Comparison of ENCODE assay signal across 17 cellular contexts in the genomic region with DNA sequence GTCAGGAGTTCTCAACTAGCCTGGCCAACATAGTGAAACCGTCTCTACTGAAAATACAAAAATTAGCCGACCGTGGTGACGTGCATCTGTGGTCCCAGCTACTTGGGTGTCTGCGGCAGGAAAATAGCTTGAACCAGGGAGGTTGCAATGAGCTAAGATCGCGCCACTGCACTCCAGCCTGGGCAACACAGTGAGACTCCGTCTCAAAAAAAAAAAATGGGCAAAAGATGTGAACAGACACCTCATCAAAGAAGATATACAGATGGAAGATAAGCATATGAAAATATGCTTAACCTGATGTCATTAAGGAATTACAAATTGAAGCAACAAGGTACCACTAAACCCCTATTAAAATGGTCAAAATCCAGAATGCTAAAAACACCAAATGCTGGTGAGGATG. TPM values are rescaled to one million over a fixed set of nuclear protein-coding genes. Genes with fewer than 3 reads are reported as not detected.
DNase-seq lines count a peak whose midpoint lies in the region; ATAC-seq, FAIRE-seq and TF ChIP-seq lines count a peak whose summit lies in the region.
"Had no signal": no experiment of that assay in that cellular context is flagged by ENCODE, and none has a peak within 500 bp of the region (broad histone marks: within the 10 kb centered on the region; RNA-seq: fewer than 3 reads in every experiment).

No MANE protein-coding gene starts in this region.

- no peak for DNase-seq in GM12892 (ENCODE audit: insufficient read length)
- no peak for DNase-seq in K562 (ENCODE audit: extremely low read depth in 1 of 4, low spot score in 3 of 4)
- no peak for DNase-seq in SIG-M5 treated with dmso at 0.1 percent for 504 hours (lab: John Stamatoyannopoulos, UW; ENCODE audit: unreplicated experiment)
- DNase-seq: ACHN; BE2C; C1 segment of cervical spinal cord; Caco-2; CD4-positive, CD25-positive, alpha-beta regulatory T cell; CD8-positive, alpha-beta memory T cell; GDM1 had no signal

- TF ChIP-seq RAD21 in K562 (CRISPR knock-in tag; conservative IDR thresholded peaks at IDR 0.05 in 1 of 2, IDR thresholded peaks at IDR 0.05 in 1 of 2) = no peak

- no peak for ATAC-seq in K562
- no peak for ATAC-seq in GM19455 (IDR thresholded peaks at IDR 0.05; ENCODE audit: unreplicated experiment)

- no peaks in the 10 kb centered on the region for H4K20me1 ChIP-seq in K562 (replicated peaks; ENCODE audit: control insufficient read depth, insufficient read depth, low read length)

- in situ Hi-C loops in K562 (cut with MboI) = no loop called here

- H3K9me1 ChIP-seq in K562 (ENCODE audit: control insufficient read depth, insufficient read depth, low read length) = no peaks in the 10 kb centered on the region

- no peak overlapping the region for H3K9ac ChIP-seq in K562 (ENCODE audit: insufficient read depth in 1 of 2, low read depth in 2 of 2, low read length in 2 of 2)
- H3K9ac ChIP-seq: KMS-11 had no signal

- intact Hi-C loops in K562 (cut with micrococcal nuclease) = no loop called here

- H3K4me2 ChIP-seq in K562 (ENCODE audit: insufficient read depth, low read length) = no peak overlapping the region
- H3K4me2 ChIP-seq: KMS-11 had no signal

- no peak for TF ChIP-seq EP300 in K562 (IDR thresholded peaks at IDR 0.05; ENCODE audit: low read length)

- peak; percentile 46 for FAIRE-seq in GM12892 (lab: Jason Lieb, UNC)
- no peak for FAIRE-seq in K562 (lab: Jason Lieb, UNC)
- FAIRE-seq: A204.1, D721Med, H1 had no signal

- peaks cover 0 to 8% of the 10 kb centered on the region in 2 experiments; a peak in 3 of 5 replicates for H3K4me1 ChIP-seq in K562 (replicated peaks in 1 of 2; ENCODE audit: control insufficient read depth in 2 of 2, insufficient read depth in 2 of 2, low read length in 2 of 2)
- H3K4me1 ChIP-seq: BE2C, HAP-1 had no signal

- WGBS in K562 (ENCODE audit: insufficient coverage, low coverage, missing lambda C conversion rate) = 13% methylated on average over 5 of the region's 8 CpGs

- no peak overlapping the region for H2AFZ ChIP-seq in K562 (ENCODE audit: low read depth, low read length)

- CTCF ChIA-PET in K562 (lab: Yijun Ruan, JAX; ENCODE audit: low intra/inter-chr PET ratio) = no interaction called here

- no peaks in the 10 kb centered on the region for H3K79me2 ChIP-seq in K562 (ENCODE audit: control insufficient read depth, insufficient read depth, low read length)

- peaks cover 9 to 12% of the 10 kb centered on the region in 2 experiments; a peak in 3 of 5 replicates for H3K27me3 ChIP-seq in K562 (ENCODE audit: control insufficient read depth in 2 of 2, insufficient read depth in 2 of 2, low read length in 2 of 2)
- H3K27me3 ChIP-seq: BE2C had no signal

- POLR2A ChIA-PET in K562 (lab: Yijun Ruan, JAX) = no interaction called here

- no peak for TF ChIP-seq CTCF in K562 (IDR thresholded peaks at IDR 0.05 in 2 of 3, conservative IDR thresholded peaks at IDR 0.05 in 1 of 3; ENCODE audit: insufficient read depth in 2 of 3, low read depth in 1 of 3, low read length in 3 of 3)

- BruUV-seq in K562 (replicated peaks; lab: Mats Ljungman, UMichigan) = no TSS peak

- no peak overlapping the region for H3K27ac ChIP-seq in K562 (ENCODE audit: extremely low read depth, low read depth, low read length)
- H3K27ac ChIP-seq: KMS-11 had no signal

- no peak for TF ChIP-seq POLR2A in GM12892 (IDR thresholded peaks at IDR 0.05; ENCODE audit: low read depth, low read length)
- TF ChIP-seq POLR2A in K562 (conservative IDR thresholded peaks at IDR 0.05) = no peak

- no peaks in the 10 kb centered on the region for H3K9me3 ChIP-seq in K562 (replicated peaks; ENCODE audit: control insufficient read depth, insufficient read depth, low read depth, low read length)
- H3K9me3 ChIP-seq: BE2C, Caco-2, HAP-1 had no signal

- H3K36me3 ChIP-seq in K562 (ENCODE audit: control insufficient read depth, insufficient read depth, low read length) = no peaks in the 10 kb centered on the region
- H3K36me3 ChIP-seq: BE2C, HAP-1 had no signal

- H3K4me3 ChIP-seq in K562 = no peak overlapping the region
- H3K4me3 ChIP-seq: HAP-1 had no signal

RNA-seq across cellular contexts. Expression of gene HSPA12B, which starts 9.2 kb away (rescaled TPM):
- 0.11 TPM for polyA plus RNA-seq in GM12892 (2012; ENCODE audit: missing spikeins)
- 0.19 TPM in 1 of 2 replicates, not detected in the other for total RNA-seq in K562 (2011; cell fraction: chromatin; rRNA removed; ENCODE audit: low replicate concordance)
- total RNA-seq in K562 (2011; cell fraction: nucleolus; rRNA removed) = 0.17 TPM in 1 of 2 replicates, not detected in the other
- total RNA-seq in K562 (2011; cell fraction: nucleoplasm; rRNA removed) = not detected in 2 replicates
- total RNA-seq in K562 (2014; rRNA removed) (not detected in 2 replicates), K562 (2014; rRNA removed; fragmentation: Illumina TruSeq; extraction: Trizol) (not detected in 2 replicates), K562 (2015; rRNA removed; fragmentation: Illumina TruSeq; extraction: Trizol) (not detected in 2 replicates), K562 (2021) (0.07 TPM in 1 of 2 replicates, not detected in the other)
- polyA plus RNA-seq in K562 (2011; rRNA removed) (not detected in 2 replicates), K562 (2014; fragmentation: Illumina TruSeq; extraction: Trizol) (0.03 TPM in 1 of 2 replicates, not detected in the other), K562 (2014; fragmentation: Nextera tagmentation; extraction: Ambion mirVana) (not detected), K562 (2014; rRNA removed) (not detected in 2 replicates)
- polyA plus RNA-seq in K562 (2011; cell fraction: cytosol; rRNA removed) = 0.03 TPM in 1 of 2 replicates, not detected in the other
- 0.07 and 0.21 TPM in 2 replicates for polyA plus RNA-seq in K562 (2011; cell fraction: nucleus; rRNA removed)
- polyA plus RNA-seq in K562 (2012) = 0.22 and 0.62 TPM in 2 replicates
- polyA minus RNA-seq in K562 (2011; rRNA and poly(A)+ RNA removed) = 0.06 TPM in 1 of 2 replicates, not detected in the other
- polyA minus RNA-seq in K562 (2011; cell fraction: cytosol; rRNA and poly(A)+ RNA removed) = not detected in 2 replicates
- polyA minus RNA-seq in K562 (2011; cell fraction: nucleus; rRNA and poly(A)+ RNA removed) = 0.13 TPM in 1 of 2 replicates, not detected in the other
- total RNA-seq: Caco-2; CD4-positive, CD25-positive, alpha-beta regulatory T cell; CD8-positive, alpha-beta memory T cell had no signal
- polyA plus RNA-seq: CD8-positive, alpha-beta memory T cell had no signal

RNA-seq across cellular contexts. Expression of gene SIGLEC1, which starts 10.9 kb away (rescaled TPM):
- not detected for polyA plus RNA-seq in GM12892 (2012; ENCODE audit: missing spikeins)
- total RNA-seq in K562 (2011; cell fraction: chromatin; rRNA removed; ENCODE audit: low replicate concordance) = not detected in 2 replicates
- total RNA-seq in K562 (2011; cell fraction: nucleolus; rRNA removed) = not detected in 2 replicates
- 0.07 TPM in 1 of 2 replicates, not detected in the other for total RNA-seq in K562 (2011; cell fraction: nucleoplasm; rRNA removed)
- total RNA-seq in K562 (2014; rRNA removed) (0.05 TPM in 1 of 2 replicates, not detected in the other), K562 (2014; rRNA removed; fragmentation: Illumina TruSeq; extraction: Trizol) (not detected in 2 replicates), K562 (2015; rRNA removed; fragmentation: Illumina TruSeq; extraction: Trizol) (not detected in 2 replicates), K562 (2021) (0.04 and 0.07 TPM in 2 replicates)
- polyA plus RNA-seq in K562 (2011; rRNA removed) (not detected in 2 replicates), K562 (2014; fragmentation: Illumina TruSeq; extraction: Trizol) (not detected in 2 replicates), K562 (2014; fragmentation: Nextera tagmentation; extraction: Ambion mirVana) (not detected), K562 (2014; rRNA removed) (not detected in 2 replicates)
- under 0.01 TPM in 1 of 2 replicates, not detected in the other for polyA plus RNA-seq in K562 (2011; cell fraction: cytosol; rRNA removed)
- polyA plus RNA-seq in K562 (2011; cell fraction: nucleus; rRNA removed) = 0.01 TPM in 1 of 2 replicates, not detected in the other
- 0.01 TPM in 1 of 2 replicates, not detected in the other for polyA plus RNA-seq in K562 (2012)
- polyA minus RNA-seq in K562 (2011; rRNA and poly(A)+ RNA removed) = 0.04 TPM in 1 of 2 replicates, not detected in the other
- polyA minus RNA-seq in K562 (2011; cell fraction: cytosol; rRNA and poly(A)+ RNA removed) = not detected in 2 replicates
- not detected in 2 replicates for polyA minus RNA-seq in K562 (2011; cell fraction: nucleus; rRNA and poly(A)+ RNA removed)
- total RNA-seq: Caco-2; CD4-positive, CD25-positive, alpha-beta regulatory T cell; Daoy; H1 had no signal
- polyA plus RNA-seq: CD4-positive, CD25-positive, alpha-beta regulatory T cell; CD8-positive, alpha-beta memory T cell had no signal

RNA-seq across cellular contexts. Expression of gene ADAM33, which starts 41.5 kb away (rescaled TPM):
- polyA plus RNA-seq in GM12892 (2012; ENCODE audit: missing spikeins) = not detected
- 0.12 TPM in 1 of 2 replicates, not detected in the other for total RNA-seq in K562 (2011; cell fraction: chromatin; rRNA removed; ENCODE audit: low replicate concordance)
- not detected in 2 replicates for total RNA-seq in K562 (2011; cell fraction: nucleolus; rRNA removed)
- not detected in 2 replicates for total RNA-seq in K562 (2011; cell fraction: nucleoplasm; rRNA removed)
- total RNA-seq in K562 (2014; rRNA removed) (not detected in 2 replicates), K562 (2014; rRNA removed; fragmentation: Illumina TruSeq; extraction: Trizol) (not detected in 2 replicates), K562 (2015; rRNA removed; fragmentation: Illumina TruSeq; extraction: Trizol) (not detected in 2 replicates), K562 (2021) (not detected in 2 replicates)
- polyA plus RNA-seq in K562 (2011; rRNA removed) (not detected in 2 replicates), K562 (2014; fragmentation: Illumina TruSeq; extraction: Trizol) (not detected in 2 replicates), K562 (2014; fragmentation: Nextera tagmentation; extraction: Ambion mirVana) (not detected), K562 (2014; rRNA removed) (not detected in 2 replicates)
- not detected in 2 replicates for polyA plus RNA-seq in K562 (2011; cell fraction: cytosol; rRNA removed)
- not detected in 2 replicates for polyA plus RNA-seq in K562 (2011; cell fraction: nucleus; rRNA removed)
- not detected in 2 replicates for polyA plus RNA-seq in K562 (2012)
- not detected in 2 replicates for polyA minus RNA-seq in K562 (2011; rRNA and poly(A)+ RNA removed)
- not detected in 2 replicates for polyA minus RNA-seq in K562 (2011; cell fraction: cytosol; rRNA and poly(A)+ RNA removed)
- polyA minus RNA-seq in K562 (2011; cell fraction: nucleus; rRNA and poly(A)+ RNA removed) = not detected in 2 replicates
- total RNA-seq: CD4-positive, CD25-positive, alpha-beta regulatory T cell; CD8-positive, alpha-beta memory T cell; Daoy had no signal
- polyA plus RNA-seq: CD4-positive, CD25-positive, alpha-beta regulatory T cell; CD8-positive, alpha-beta memory T cell had no signal

RNA-seq across cellular contexts. Expression of gene ADISSP, which starts 44.3 kb away (rescaled TPM):
- 18.2 TPM for polyA plus RNA-seq in GM12892 (2012; ENCODE audit: missing spikeins)
- 2.9 and 14.4 TPM in 2 replicates for total RNA-seq in K562 (2011; cell fraction: chromatin; rRNA removed; ENCODE audit: low replicate concordance)
- 19.0 and 21.1 TPM in 2 replicates for total RNA-seq in K562 (2011; cell fraction: nucleolus; rRNA removed)
- total RNA-seq in K562 (2011; cell fraction: nucleoplasm; rRNA removed) = 11.5 and 13.1 TPM in 2 replicates
- total RNA-seq in K562 (2014; rRNA removed) (65.7 and 101 TPM in 2 replicates), K562 (2014; rRNA removed; fragmentation: Illumina TruSeq; extraction: Trizol) (12.2 and 16.3 TPM in 2 replicates), K562 (2015; rRNA removed; fragmentation: Illumina TruSeq; extraction: Trizol) (34.5 and 35.8 TPM in 2 replicates), K562 (2021) (70.6 and 79.9 TPM in 2 replicates)
- polyA plus RNA-seq in K562 (2011; rRNA removed) (22.8 and 42.8 TPM in 2 replicates), K562 (2014; fragmentation: Illumina TruSeq; extraction: Trizol) (23.4 and 63.9 TPM in 2 replicates), K562 (2014; fragmentation: Nextera tagmentation; extraction: Ambion mirVana) (1 to 10 TPM; 1.4 to 4.9 TPM), K562 (2014; rRNA removed) (37.2 and 53.4 TPM in 2 replicates)
- 58.3 and 121 TPM in 2 replicates for polyA plus RNA-seq in K562 (2011; cell fraction: cytosol; rRNA removed)
- polyA plus RNA-seq in K562 (2011; cell fraction: nucleus; rRNA removed) = 36.6 TPM in 2 replicates
- polyA plus RNA-seq in K562 (2012) = 27.7 and 47.5 TPM in 2 replicates
- polyA minus RNA-seq in K562 (2011; rRNA and poly(A)+ RNA removed) = 11.5 and 16.8 TPM in 2 replicates
- polyA minus RNA-seq in K562 (2011; cell fraction: cytosol; rRNA and poly(A)+ RNA removed) = 37.8 and 38.8 TPM in 2 replicates
- polyA minus RNA-seq in K562 (2011; cell fraction: nucleus; rRNA and poly(A)+ RNA removed) = 6.7 and 13.6 TPM in 2 replicates

RNA-seq across cellular contexts. Expression of gene SPEF1, which starts 58.0 kb away (rescaled TPM):
- not detected for polyA plus RNA-seq in GM12892 (2012; ENCODE audit: missing spikeins)
- 0.23 TPM in 1 of 2 replicates, not detected in the other for total RNA-seq in K562 (2011; cell fraction: chromatin; rRNA removed; ENCODE audit: low replicate concordance)
- total RNA-seq in K562 (2011; cell fraction: nucleolus; rRNA removed) = 0.26 TPM in 1 of 2 replicates, not detected in the other
- total RNA-seq in K562 (2011; cell fraction: nucleoplasm; rRNA removed) = not detected in 2 replicates
- total RNA-seq in K562 (2014; rRNA removed) (not detected in 2 replicates), K562 (2014; rRNA removed; fragmentation: Illumina TruSeq; extraction: Trizol) (not detected in 2 replicates), K562 (2015; rRNA removed; fragmentation: Illumina TruSeq; extraction: Trizol) (not detected in 2 replicates), K562 (2021) (not detected in 2 replicates)
- polyA plus RNA-seq in K562 (2011; rRNA removed) (0.04 TPM in 1 of 2 replicates, not detected in the other), K562 (2014; fragmentation: Illumina TruSeq; extraction: Trizol) (not detected in 2 replicates), K562 (2014; fragmentation: Nextera tagmentation; extraction: Ambion mirVana) (not detected), K562 (2014; rRNA removed) (not detected in 2 replicates)
- polyA plus RNA-seq in K562 (2011; cell fraction: cytosol; rRNA removed) = 0.06 TPM in 1 of 2 replicates, not detected in the other
- polyA plus RNA-seq in K562 (2011; cell fraction: nucleus; rRNA removed) = 0.08 and 0.24 TPM in 2 replicates
- 0.04 TPM in 1 of 2 replicates, not detected in the other for polyA plus RNA-seq in K562 (2012)
- not detected in 2 replicates for polyA minus RNA-seq in K562 (2011; rRNA and poly(A)+ RNA removed)
- polyA minus RNA-seq in K562 (2011; cell fraction: cytosol; rRNA and poly(A)+ RNA removed) = not detected in 2 replicates
- 0.27 TPM in 1 of 2 replicates, not detected in the other for polyA minus RNA-seq in K562 (2011; cell fraction: nucleus; rRNA and poly(A)+ RNA removed)
- total RNA-seq: Caco-2; CD4-positive, CD25-positive, alpha-beta regulatory T cell; Daoy had no signal
- polyA plus RNA-seq: CD4-positive, CD25-positive, alpha-beta regulatory T cell; CD8-positive, alpha-beta memory T cell had no signal
